ENCODE assay signal across 16 cellular contexts in the genomic region with DNA sequence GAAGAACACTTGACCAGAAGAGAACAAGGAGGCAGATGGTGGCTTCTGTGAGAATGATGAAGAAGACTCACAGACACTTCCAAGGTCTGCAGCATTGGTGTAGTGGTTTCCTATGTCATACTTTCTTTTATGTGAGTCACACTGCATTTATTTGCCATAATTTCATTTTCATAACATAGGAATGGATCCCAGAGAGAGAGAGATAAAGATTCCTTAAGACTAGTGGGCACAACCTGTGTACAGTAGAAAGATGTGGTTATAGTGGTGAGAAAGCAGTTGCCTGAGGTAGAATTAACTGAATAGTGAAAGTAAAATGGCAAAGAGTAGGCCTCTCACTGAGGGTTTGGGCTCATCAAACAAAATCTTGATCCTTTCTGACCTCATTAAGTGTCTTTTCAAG. TPM values are rescaled to one million over a fixed set of nuclear protein-coding genes. Genes with fewer than 3 reads are reported as not detected.
DNase-seq lines count a peak whose midpoint lies in the region; ATAC-seq, FAIRE-seq and TF ChIP-seq lines count a peak whose summit lies in the region.
"Had no signal": no experiment of that assay in that cellular context is flagged by ENCODE, and none has a peak within 500 bp of the region (broad histone marks: within the 10 kb centered on the region; RNA-seq: fewer than 3 reads in every experiment).

No MANE protein-coding gene starts in this region.

- H3K27me3 ChIP-seq in bronchial epithelial cell (ENCODE audit: control insufficient read depth, insufficient read depth, low read length) (no peaks in the 10 kb centered on the region), smooth muscle cell (ENCODE audit: low read depth) (no peaks in the 10 kb centered on the region), mesenchymal stem cell (ENCODE audit: control insufficient read depth in 1 of 2, insufficient read depth in 1 of 2, low read length in 2 of 2) (no peaks in the 10 kb centered on the region)
- H3K27me3 ChIP-seq: right atrium auricular region, testis had no signal

- H3K4me1 Mint-ChIP-seq in natural killer cell: peaks cover 12% of the 10 kb centered on the region in 2 donors
- peaks cover 0 to 4% of the 10 kb centered on the region in 2 donors for H3K4me1 Mint-ChIP-seq in natural killer cell treated with Interleukin-12 subunit alpha and Interleukin-12 subunit beta and Interleukin-15 and Interleukin-18, amount 100 ng/mL, for 72 hours (ENCODE audit: low read depth in 2 of 2)

- H3K36me3 Mint-ChIP-seq in natural killer cell: no peaks in the 10 kb centered on the region
- H3K36me3 Mint-ChIP-seq in natural killer cell treated with Interleukin-12 subunit alpha and Interleukin-12 subunit beta and Interleukin-15 and Interleukin-18, amount 100 ng/mL, for 72 hours: no peaks in the 10 kb centered on the region

- H3K14ac ChIP-seq in mesenchymal stem cell (ENCODE audit: low read length in 2 of 2): no peak overlapping the region

- no peak for TF ChIP-seq CTCF in natural killer cell (IDR thresholded peaks at IDR 0.05)
- TF ChIP-seq CTCF in bronchial epithelial cell (IDR thresholded peaks at IDR 0.05; ENCODE audit: insufficient read depth, low read length, severe bottlenecking): no peak
- TF ChIP-seq CTCF in smooth muscle cell (IDR thresholded peaks at IDR 0.05; ENCODE audit: borderline replicate concordance, insufficient read depth, poor library complexity, severe bottlenecking): no peak

- DNase-seq in natural killer cell (no peak), LHCN-M2 (ENCODE audit: low read depth) (peak; percentile 25), bronchial epithelial cell (ENCODE audit: low read depth) (peak; percentile 11), NCI-H446 (lab: John Stamatoyannopoulos, UW) (no peak), smooth muscle cell (lab: John Stamatoyannopoulos, UW; ENCODE audit: unreplicated experiment) (no peak), mesenchymal stem cell (no peak)
- DNase-seq in natural killer cell treated with Interleukin-12 subunit alpha and Interleukin-12 subunit beta and Interleukin-15 and Interleukin-18, amount 100 ng/mL, for 72 hours (ENCODE audit: low spot score): no peak
- DNase-seq: cerebellar nuclear complex, COR-L47, lower lobe of right lung, NCI-H1436, NCI-H345, testis had no signal

- H3K4me3 ChIP-seq in bronchial epithelial cell (ENCODE audit: low read depth, low read length): no peak overlapping the region
- no peak overlapping the region for H3K4me3 ChIP-seq in smooth muscle cell
- no peak overlapping the region for H3K4me3 ChIP-seq in mesenchymal stem cell (ENCODE audit: insufficient read depth in 1 of 2, low read depth in 1 of 2, low read length in 2 of 2)
- H3K4me3 ChIP-seq: lower lobe of right lung, right atrium auricular region, testis had no signal

- FAIRE-seq in bronchial epithelial cell (lab: Jason Lieb, UNC): no peak
- FAIRE-seq: G401.6 had no signal

- H2BK120ac ChIP-seq in mesenchymal stem cell (ENCODE audit: low read depth, low read length): no peak overlapping the region

- H3K4ac ChIP-seq in mesenchymal stem cell (ENCODE audit: low read depth in 1 of 2, low read length in 2 of 2): no peak overlapping the region

- H3K9ac ChIP-seq in smooth muscle cell (ENCODE audit: low read depth) (no peak overlapping the region), mesenchymal stem cell (ENCODE audit: low read length) (no peak overlapping the region)

- H2AK5ac ChIP-seq in mesenchymal stem cell (ENCODE audit: low read length, severe bottlenecking): no peak overlapping the region

- H3K36me3 ChIP-seq in bronchial epithelial cell (ENCODE audit: control insufficient read depth, insufficient read depth, low read length) (no peaks in the 10 kb centered on the region), smooth muscle cell (ENCODE audit: low read depth) (no peaks in the 10 kb centered on the region), mesenchymal stem cell (ENCODE audit: control insufficient read depth in 1 of 2, insufficient read depth in 2 of 2, low read depth in 1 of 2, low read length in 2 of 2) (no peaks in the 10 kb centered on the region)
- H3K36me3 ChIP-seq: lower lobe of right lung, right atrium auricular region had no signal

- ATAC-seq in natural killer cell (peak in 2 of 3 donors; percentile 49 to 61), GM18873 (IDR thresholded peaks at IDR 0.05; ENCODE audit: low FRiP score, unreplicated experiment) (no peak)
- no peak for ATAC-seq in natural killer cell treated with Interleukin-12 subunit alpha and Interleukin-12 subunit beta and Interleukin-15 and Interleukin-18, amount 100 ng/mL, for 72 hours
- ATAC-seq: lower lobe of right lung had no signal

- no peak overlapping the region for H4K8ac ChIP-seq in mesenchymal stem cell (ENCODE audit: low read length)

- no peak overlapping the region for H2BK5ac ChIP-seq in mesenchymal stem cell (ENCODE audit: low read depth, low read length, poor library complexity, severe bottlenecking)

- no peak overlapping the region for H2BK15ac ChIP-seq in mesenchymal stem cell (ENCODE audit: low read depth, poor library complexity, severe bottlenecking)

- H3K27me3 Mint-ChIP-seq in natural killer cell (ENCODE audit: low read depth in 2 of 2): no peaks in the 10 kb centered on the region
- H3K27me3 Mint-ChIP-seq in natural killer cell treated with Interleukin-12 subunit alpha and Interleukin-12 subunit beta and Interleukin-15 and Interleukin-18, amount 100 ng/mL, for 72 hours: no peaks in the 10 kb centered on the region

- no peaks in the 10 kb centered on the region for H4K20me1 ChIP-seq in smooth muscle cell (ENCODE audit: low read depth)

- H3K9me3 Mint-ChIP-seq in natural killer cell: no peaks in the 10 kb centered on the region
- no peaks in the 10 kb centered on the region for H3K9me3 Mint-ChIP-seq in natural killer cell treated with Interleukin-12 subunit alpha and Interleukin-12 subunit beta and Interleukin-15 and Interleukin-18, amount 100 ng/mL, for 72 hours

- no peaks in the 10 kb centered on the region for H3F3A ChIP-seq in smooth muscle cell (ENCODE audit: low read depth)

- H3K23ac ChIP-seq in mesenchymal stem cell (ENCODE audit: low read length in 2 of 2): no peak overlapping the region

- no peak overlapping the region for H3K18ac ChIP-seq in mesenchymal stem cell (ENCODE audit: low read depth in 1 of 2, low read length in 2 of 2)

- no peak overlapping the region for H2BK12ac ChIP-seq in mesenchymal stem cell (ENCODE audit: low read length in 2 of 2)

- H3K4me2 ChIP-seq in smooth muscle cell (no peak overlapping the region), mesenchymal stem cell (ENCODE audit: low read length, poor library complexity, severe bottlenecking) (no peak overlapping the region)

- no peak overlapping the region for H3K4me3 Mint-ChIP-seq in natural killer cell
- H3K4me3 Mint-ChIP-seq in natural killer cell treated with Interleukin-12 subunit alpha and Interleukin-12 subunit beta and Interleukin-15 and Interleukin-18, amount 100 ng/mL, for 72 hours: no peak overlapping the region

- no peaks in the 10 kb centered on the region for H3K9me3 ChIP-seq in smooth muscle cell (replicated peaks; ENCODE audit: low read depth)
- H3K9me3 ChIP-seq in mesenchymal stem cell (ENCODE audit: control insufficient read depth, low read length): no peaks in the 10 kb centered on the region
- H3K9me3 ChIP-seq: lower lobe of right lung, right atrium auricular region, testis had no signal

- no peaks in the 10 kb centered on the region for H3K79me2 ChIP-seq in smooth muscle cell (ENCODE audit: low read depth)

- H3K4me1 ChIP-seq in smooth muscle cell (ENCODE audit: low read depth) (no peaks in the 10 kb centered on the region), mesenchymal stem cell (ENCODE audit: control insufficient read depth, insufficient read depth, low read depth, low read length) (no peaks in the 10 kb centered on the region)
- H3K4me1 ChIP-seq: lower lobe of right lung, right atrium auricular region, testis had no signal

- H2AFZ ChIP-seq in smooth muscle cell (ENCODE audit: low read depth): no peak overlapping the region
- no peak overlapping the region for H2AFZ ChIP-seq in mesenchymal stem cell (ENCODE audit: low read depth, low read length)

- H4K91ac ChIP-seq in mesenchymal stem cell (ENCODE audit: low read length): no peak overlapping the region

- H3K27ac Mint-ChIP-seq in natural killer cell: peak overlapping the region in 1 of 2 donors; percentile 3
- H3K27ac Mint-ChIP-seq in natural killer cell treated with Interleukin-12 subunit alpha and Interleukin-12 subunit beta and Interleukin-15 and Interleukin-18, amount 100 ng/mL, for 72 hours: no peak overlapping the region

- no peaks in the 10 kb centered on the region for H3K79me1 ChIP-seq in mesenchymal stem cell (replicated peaks; ENCODE audit: low read length, poor library complexity, severe bottlenecking)

- intact Hi-C loops in natural killer cell (cut with micrococcal nuclease): no loop called here

- no peak overlapping the region for H3K27ac ChIP-seq in smooth muscle cell (ENCODE audit: low read depth)
- no peak overlapping the region for H3K27ac ChIP-seq in mesenchymal stem cell (ENCODE audit: low read length, poor library complexity, severe bottlenecking)
- H3K27ac ChIP-seq: lower lobe of right lung, right atrium auricular region, testis had no signal

RNA-seq across cellular contexts. Expression of gene CCDC152, which starts 7.6 kb away (rescaled TPM):
- total RNA-seq in natural killer cell (1 to 10 TPM; 4.0 to 4.9 (median 4.0) TPM), LHCN-M2 (2014; rRNA removed) (under 0.01 TPM in 1 of 2 replicates, not detected in the other), bronchial epithelial cell (under 0.01 and 0.38 TPM in 2 replicates), smooth muscle cell (0.18 and 1.6 TPM in 2 replicates)
- 1 to 10 TPM; 9.3 to 9.6 TPM for total RNA-seq in natural killer cell treated with Interleukin-12 subunit alpha and Interleukin-12 subunit beta and Interleukin-15 and Interleukin-18, amount 100 ng/mL, for 72 hours
- 0.18 TPM for polyA plus RNA-seq in LHCN-M2 (2012)
- 0.98 and 1.4 TPM in 2 replicates for polyA plus RNA-seq in smooth muscle cell
- polyA plus RNA-seq in mesenchymal stem cell (2013, experiment 1 of 2): 0.07 TPM
- polyA plus RNA-seq in mesenchymal stem cell (2013, experiment 2 of 2): 0.04 TPM

Comparison
In these comparisons a context has a peak if more than half of its experiments do, and no peak if none do; other contexts are left out.
1. ATAC-seq: peak in natural killer cell (2 of 3); none in natural killer cell treated with Interleukin-12 subunit alpha and Interleukin-12 subunit beta and Interleukin-15 and Interleukin-18, amount 100 ng/mL, for 72 hours (0 of 2) and GM18873 (single experiment).
2. DNase-seq: peak in LHCN-M2 (single experiment) and bronchial epithelial cell (single experiment); none in natural killer cell (single experiment), natural killer cell treated with Interleukin-12 subunit alpha and Interleukin-12 subunit beta and Interleukin-15 and Interleukin-18, amount 100 ng/mL, for 72 hours (single experiment), NCI-H446 (0 of 2), smooth muscle cell (single experiment) and mesenchymal stem cell (single experiment).